In genomic region chr7:44573464-44574285, GRCh38 we compare ENCODE assay signal across 8 cellular contexts. TPM values are rescaled to one million over a fixed set of nuclear protein-coding genes. Genes with fewer than 3 reads are reported as not detected.
DNase-seq lines count a peak whose midpoint lies in the region; ATAC-seq and TF ChIP-seq lines count a peak whose summit lies in the region.

Gene DDX56 (minus strand): TSS chr7:44573908. CDS start chr7:44573895, 13 bp downstream.

- CTCF ChIA-PET in naive thymus-derived CD4-positive, alpha-beta T cell (lab: Charles Lee), result interaction anchor here (0.8 to 2.7 kb wide), 3 partner anchors 8 to 347 kb away, joined by 3 to 14 read pairs (median 5); no protein-coding TSS in a partner anchor

- in situ Hi-C loops in GM23248 (cut with MboI), result no loop called here

- 1 to 2% methylated on average over 72 to 74 of the region's 74 CpGs for whole genome bisulfite sequencing in GM23248 (ENCODE audit: low coverage in 1 of 2, low lambda C conversion rate in 2 of 2, missing lambda C conversion rate in 2 of 2), 2 experiments

- peaks cover 13% of the 10 kb centered on the region; the same call in 1 of the 2 replicates for H4K20me1 ChIP-seq in DND-41 (ENCODE audit: insufficient read depth, low read length)
- H4K20me1 ChIP-seq in GM23248 (ENCODE audit: insufficient read depth), result no peaks in the 10 kb centered on the region
- H4K20me1 ChIP-seq in fibroblast of lung (ENCODE audit: control insufficient read depth, extremely low read depth, insufficient read depth, low read length), result no peaks in the 10 kb centered on the region

- H3K27me3 Mint-ChIP-seq in activated T-helper 1 cell treated with anti-CD3 and anti-CD28 coated beads, Interleukin-12 subunit alpha, Interleukin-12 subunit beta, Interleukin-2, Interleukin-4 antibody, amounts not matched to agents 30 ng/mL and 10 ng/mL and 1 ng/mL, durations not matched to agents 14 hours and 24 hours and 36 hours (ENCODE audit: insufficient read depth), result no peaks in the 10 kb centered on the region
- H3K27me3 Mint-ChIP-seq in naive thymus-derived CD4-positive, alpha-beta T cell, result no peaks in the 10 kb centered on the region
- H3K27me3 Mint-ChIP-seq in stimulated activated naive B cell treated with anti-CD40 and anti-IgM and Interleukin-4, amounts not matched to agents 10 μg/mL and 1 μg/mL and 100 μg/mL, for 72 hours, result no peaks in the 10 kb centered on the region

- H3F3A ChIP-seq in GM23248 (ENCODE audit: insufficient read depth), result peaks cover 10% of the 10 kb centered on the region

- H3K4me3 Mint-ChIP-seq in activated T-helper 1 cell treated with anti-CD3 and anti-CD28 coated beads, Interleukin-12 subunit alpha, Interleukin-12 subunit beta, Interleukin-2, Interleukin-4 antibody, amounts not matched to agents 30 ng/mL and 10 ng/mL and 1 ng/mL, durations not matched to agents 14 hours and 24 hours and 36 hours, result peak within 1 kb of the TSS; percentile 88
- peak within 1 kb of the TSS; percentile 91 to 98 (median 95) for H3K4me3 Mint-ChIP-seq in naive thymus-derived CD4-positive, alpha-beta T cell
- H3K4me3 Mint-ChIP-seq in stimulated activated naive B cell treated with anti-CD40 and anti-IgM and Interleukin-4, amounts not matched to agents 10 μg/mL and 1 μg/mL and 100 μg/mL, for 72 hours, result peak within 1 kb of the TSS; percentile 87 to 99

- H3K4me3 ChIP-seq in DND-41 (ENCODE audit: low read depth in 1 of 2, low read length in 2 of 2) (peak within 1 kb of the TSS; percentile 78 to 82), GM23248 (peak within 1 kb of the TSS; percentile 83), fibroblast of lung (replicated peaks in 1 of 4; ENCODE audit: control extremely low read depth in 1 of 4, insufficient read depth in 1 of 4, low read depth in 3 of 4, low read length in 4 of 4) (peak within 1 kb of the TSS; percentile 53 to 95 (median 76))
- peak within 1 kb of the TSS; percentile 95 for H3K4me3 ChIP-seq in naive thymus-derived CD4-positive, alpha-beta T cell (ENCODE audit: low read length)

- peak; percentile 96 for ATAC-seq in DND-41 (ENCODE audit: insufficient read depth, low read depth)
- ATAC-seq in naive thymus-derived CD4-positive, alpha-beta T cell, result peak; percentile 97
- ATAC-seq in stimulated activated naive B cell treated with anti-CD40 and anti-IgM and Interleukin-4, amounts not matched to agents 10 μg/mL and 1 μg/mL and 100 μg/mL, for 72 hours (replicated peaks), result peak; percentile 96 to 98

- H3K9ac ChIP-seq in DND-41 (ENCODE audit: low read depth, low read length) (peak within 1 kb of the TSS; percentile 87), GM23248 (peak within 1 kb of the TSS; percentile 89), fibroblast of lung (ENCODE audit: insufficient read depth, low read length) (peak within 1 kb of the TSS; percentile 71)

- no peaks in the 10 kb centered on the region for H3K9me2 ChIP-seq in GM23248 (ENCODE audit: insufficient read depth)

- peak; percentile 94 for DNase-seq in DND-41
- peak; percentile 98 for DNase-seq in GM23248
- peak; percentile 99 for DNase-seq in Kasumi-1 (lab: John Stamatoyannopoulos, UW)
- DNase-seq in RPMI7951 (ENCODE audit: low read depth), result peak; percentile 96
- DNase-seq in activated T-helper 1 cell treated with anti-CD3 and anti-CD28 coated beads, Interleukin-12 subunit alpha, Interleukin-12 subunit beta, Interleukin-2, Interleukin-4 antibody, amounts not matched to agents 30 ng/mL and 10 ng/mL and 1 ng/mL, durations not matched to agents 14 hours and 24 hours and 36 hours (ENCODE audit: low spot score), result peak; percentile 93
- peak; percentile 92 to 94 for DNase-seq in fibroblast of lung (ENCODE audit: low read depth in 2 of 2)
- peak; percentile 72 to 90 (median 87) for DNase-seq in naive thymus-derived CD4-positive, alpha-beta T cell
- peak; percentile 90 for DNase-seq in stimulated activated naive B cell treated with anti-CD40 and anti-IgM and Interleukin-4, amounts not matched to agents 10 μg/mL and 1 μg/mL and 100 μg/mL, for 72 hours

- peaks cover 57% of the 10 kb centered on the region for H3K36me3 Mint-ChIP-seq in activated T-helper 1 cell treated with anti-CD3 and anti-CD28 coated beads, Interleukin-12 subunit alpha, Interleukin-12 subunit beta, Interleukin-2, Interleukin-4 antibody, amounts not matched to agents 30 ng/mL and 10 ng/mL and 1 ng/mL, durations not matched to agents 14 hours and 24 hours and 36 hours (ENCODE audit: low read depth)
- peaks cover 7 to 37% (median 22%) of the 10 kb centered on the region in 5 donors for H3K36me3 Mint-ChIP-seq in naive thymus-derived CD4-positive, alpha-beta T cell
- H3K36me3 Mint-ChIP-seq in stimulated activated naive B cell treated with anti-CD40 and anti-IgM and Interleukin-4, amounts not matched to agents 10 μg/mL and 1 μg/mL and 100 μg/mL, for 72 hours, result peaks cover 46 to 60% of the 10 kb centered on the region in 2 donors

- peaks cover 64% of the 10 kb centered on the region for H3K36me3 ChIP-seq in DND-41 (ENCODE audit: insufficient read depth, low read length)
- H3K36me3 ChIP-seq in GM23248 (ENCODE audit: low read depth), result peaks cover 36% of the 10 kb centered on the region; the same call in 1 of the 2 replicates
- peaks cover 36% of the 10 kb centered on the region for H3K36me3 ChIP-seq in fibroblast of lung (ENCODE audit: control insufficient read depth, insufficient read depth, low read length)
- peaks cover 21 to 50% (median 41%) of the 10 kb centered on the region in 3 experiments for H3K36me3 ChIP-seq in naive thymus-derived CD4-positive, alpha-beta T cell (ENCODE audit: control insufficient read depth in 2 of 3, insufficient read depth in 3 of 3, low read length in 3 of 3)

- intact Hi-C loops in activated T-helper 1 cell treated with anti-CD3 and anti-CD28 coated beads, Interleukin-12 subunit alpha, Interleukin-12 subunit beta, Interleukin-2, Interleukin-4 antibody, amounts not matched to agents 30 ng/mL and 10 ng/mL and 1 ng/mL, durations not matched to agents 14 hours and 24 hours and 36 hours (cut with micrococcal nuclease), result loop anchor here (1.0 to 2.0 kb wide), 7 partner anchors 9 to 491 kb away; partner anchors contain the start of genes H2AZ2, NUDCD3, OGDH and POLM
- intact Hi-C loops in naive thymus-derived CD4-positive, alpha-beta T cell (cut with micrococcal nuclease), result loop anchor here (1.0 to 5.0 kb wide), 10 partner anchors 9 to 556 kb away; partner anchors contain the start of genes NUDCD3 (in 2 of the 2), TMED4 (in 2 of the 2), OGDH (in 1 of the 2) and POLD2 (in 1 of the 2)

- H3K27me3 ChIP-seq in DND-41 (ENCODE audit: insufficient read depth, low read length, poor library complexity) (no peaks in the 10 kb centered on the region), GM23248 (replicated peaks; ENCODE audit: insufficient read depth) (no peaks in the 10 kb centered on the region), fibroblast of lung (ENCODE audit: control insufficient read depth, insufficient read depth, low read length) (no peaks in the 10 kb centered on the region)
- H3K27me3 ChIP-seq in naive thymus-derived CD4-positive, alpha-beta T cell (ENCODE audit: control insufficient read depth in 2 of 2, insufficient read depth in 2 of 2, low read length in 2 of 2), result no peaks in the 10 kb centered on the region

- POLR2A ChIA-PET in naive thymus-derived CD4-positive, alpha-beta T cell (lab: Charles Lee), result interaction anchor here (0.6 to 4.5 kb wide), 24 partner anchors 9 to 705 kb away, joined by 3 to 51 read pairs (median 4); partner anchors contain the start of genes H2AZ2, MRPS24, NUDCD3 and OGDH

- no peaks in the 10 kb centered on the region for H3K9me3 ChIP-seq in DND-41 (ENCODE audit: insufficient read depth, low read length, severe bottlenecking)
- H3K9me3 ChIP-seq in GM23248 (ENCODE audit: low read depth), result no peaks in the 10 kb centered on the region
- no peaks in the 10 kb centered on the region for H3K9me3 ChIP-seq in fibroblast of lung (ENCODE audit: control insufficient read depth, insufficient read depth, low read depth, low read length)
- no peaks in the 10 kb centered on the region for H3K9me3 ChIP-seq in naive thymus-derived CD4-positive, alpha-beta T cell (ENCODE audit: control insufficient read depth in 2 of 3, low read length in 3 of 3)

- H3K4me2 ChIP-seq in DND-41 (ENCODE audit: insufficient read depth, low read length) (peak within 1 kb of the TSS; percentile 95), GM23248 (ENCODE audit: unreplicated experiment) (peak within 1 kb of the TSS; percentile 91), fibroblast of lung (ENCODE audit: extremely low read depth, insufficient read depth, low read length) (peak within 1 kb of the TSS; percentile 98)

- peaks cover 32% of the 10 kb centered on the region for H3K4me1 Mint-ChIP-seq in activated T-helper 1 cell treated with anti-CD3 and anti-CD28 coated beads, Interleukin-12 subunit alpha, Interleukin-12 subunit beta, Interleukin-2, Interleukin-4 antibody, amounts not matched to agents 30 ng/mL and 10 ng/mL and 1 ng/mL, durations not matched to agents 14 hours and 24 hours and 36 hours (ENCODE audit: low read depth)
- H3K4me1 Mint-ChIP-seq in naive thymus-derived CD4-positive, alpha-beta T cell, result peaks cover 20 to 48% (median 33%) of the 10 kb centered on the region in 7 donors
- peaks cover 20 to 41% of the 10 kb centered on the region in 2 donors for H3K4me1 Mint-ChIP-seq in stimulated activated naive B cell treated with anti-CD40 and anti-IgM and Interleukin-4, amounts not matched to agents 10 μg/mL and 1 μg/mL and 100 μg/mL, for 72 hours

- TF ChIP-seq CTCF in DND-41 (IDR thresholded peaks at IDR 0.05; ENCODE audit: borderline replicate concordance, extremely low read depth, low read length, poor library complexity, severe bottlenecking) (no peak), fibroblast of lung (conservative IDR thresholded peaks at IDR 0.05 in 1 of 2, IDR thresholded peaks at IDR 0.05 in 1 of 2; ENCODE audit: low read depth in 1 of 2, low read length in 2 of 2) (no peak)

- H3K9me3 Mint-ChIP-seq in activated T-helper 1 cell treated with anti-CD3 and anti-CD28 coated beads, Interleukin-12 subunit alpha, Interleukin-12 subunit beta, Interleukin-2, Interleukin-4 antibody, amounts not matched to agents 30 ng/mL and 10 ng/mL and 1 ng/mL, durations not matched to agents 14 hours and 24 hours and 36 hours, result no peaks in the 10 kb centered on the region
- H3K9me3 Mint-ChIP-seq in naive thymus-derived CD4-positive, alpha-beta T cell, result no peaks in the 10 kb centered on the region
- no peaks in the 10 kb centered on the region for H3K9me3 Mint-ChIP-seq in stimulated activated naive B cell treated with anti-CD40 and anti-IgM and Interleukin-4, amounts not matched to agents 10 μg/mL and 1 μg/mL and 100 μg/mL, for 72 hours

- H3K27ac Mint-ChIP-seq in activated T-helper 1 cell treated with anti-CD3 and anti-CD28 coated beads, Interleukin-12 subunit alpha, Interleukin-12 subunit beta, Interleukin-2, Interleukin-4 antibody, amounts not matched to agents 30 ng/mL and 10 ng/mL and 1 ng/mL, durations not matched to agents 14 hours and 24 hours and 36 hours, result peak within 1 kb of the TSS; percentile 95
- peak within 1 kb of the TSS; percentile 92 to 99 (median 98) for H3K27ac Mint-ChIP-seq in naive thymus-derived CD4-positive, alpha-beta T cell
- peak within 1 kb of the TSS; percentile 98 for H3K27ac Mint-ChIP-seq in stimulated activated naive B cell treated with anti-CD40 and anti-IgM and Interleukin-4, amounts not matched to agents 10 μg/mL and 1 μg/mL and 100 μg/mL, for 72 hours

- peaks cover 32% of the 10 kb centered on the region for H3K4me1 ChIP-seq in DND-41 (ENCODE audit: insufficient read depth, low read length)
- peaks cover 6% of the 10 kb centered on the region; the same call in 1 of the 2 replicates for H3K4me1 ChIP-seq in GM23248 (ENCODE audit: insufficient read depth)
- H3K4me1 ChIP-seq in fibroblast of lung (ENCODE audit: control insufficient read depth, extremely low read depth, insufficient read depth, low read length), result peaks cover 8% of the 10 kb centered on the region
- peaks cover 19 to 27% of the 10 kb centered on the region in 2 donors for H3K4me1 ChIP-seq in naive thymus-derived CD4-positive, alpha-beta T cell (ENCODE audit: control insufficient read depth in 2 of 2, insufficient read depth in 2 of 2, low read length in 2 of 2)

- H3K79me2 ChIP-seq in DND-41 (ENCODE audit: insufficient read depth, low read length) (peaks cover 48% of the 10 kb centered on the region), GM23248 (ENCODE audit: insufficient read depth) (peaks cover 68% of the 10 kb centered on the region), fibroblast of lung (ENCODE audit: control insufficient read depth, insufficient read depth, low read length) (peaks cover 29% of the 10 kb centered on the region)

- peak within 1 kb of the TSS; percentile 92 for H2AFZ ChIP-seq in DND-41 (ENCODE audit: low read depth, low read length)
- peak within 1 kb of the TSS; percentile 74 for H2AFZ ChIP-seq in GM23248
- peak within 1 kb of the TSS; percentile 23 for H2AFZ ChIP-seq in fibroblast of lung (ENCODE audit: low read length)

- H3K27ac ChIP-seq in DND-41 (ENCODE audit: low read length), result peak within 1 kb of the TSS; percentile 88
- peak within 1 kb of the TSS; percentile 58 for H3K27ac ChIP-seq in GM23248
- H3K27ac ChIP-seq in fibroblast of lung (ENCODE audit: insufficient read depth, low read length), result peak within 1 kb of the TSS; percentile 71
- H3K27ac ChIP-seq in naive thymus-derived CD4-positive, alpha-beta T cell (ENCODE audit: low read depth, low read length), result peak within 1 kb of the TSS; percentile 95

RNA-seq across cellular contexts. Expression of gene DDX56, which starts in this region (rescaled TPM):
- total RNA-seq in GM23248 (2014; rRNA removed; shearing (Covaris generic)), result 54.3 and 70.5 TPM in 2 replicates
- 65.1 and 68.6 TPM in 2 replicates for polyA plus RNA-seq in GM23248 (2016; fragmentation: Nextera tagmentation; extraction: Ambion mirVana)
- 120 and 127 TPM in 2 replicates for total RNA-seq in RPMI7951 (2014; rRNA removed; shearing (Covaris generic))
- total RNA-seq in activated T-helper 1 cell treated with anti-CD3 and anti-CD28 coated beads, Interleukin-12 subunit alpha, Interleukin-12 subunit beta, Interleukin-2, Interleukin-4 antibody, amounts not matched to agents 30 ng/mL and 10 ng/mL and 1 ng/mL, durations not matched to agents 14 hours and 24 hours and 36 hours, result 165 and 166 TPM in 2 replicates
- total RNA-seq in fibroblast of lung, result 38.3 and 44.4 TPM in 2 replicates
- 36.0 and 63.4 TPM in 2 replicates for polyA plus RNA-seq in fibroblast of lung
- polyA plus RNA-seq in fibroblast of lung (2012), result 37.8 and 75.0 TPM in 2 replicates
- 70.5 and 113 TPM in 2 replicates for polyA minus RNA-seq in fibroblast of lung (ENCODE audit: low replicate concordance)
- 100 to 1,000 TPM in 2 of 5 experiments, 10 to 100 TPM in 3; 82.8 to 124 (median 100.0) TPM for total RNA-seq in naive thymus-derived CD4-positive, alpha-beta T cell
- 10 to 100 TPM; 43.6 to 65.1 TPM for polyA plus RNA-seq in naive thymus-derived CD4-positive, alpha-beta T cell

Comparison
In these comparisons a context has a peak if more than half of its experiments do, and no peak if none do; other contexts are left out.
1. Peak in every context shown above with its lines: DNase-seq, ATAC-seq, H3K4me3 ChIP-seq and H3K27ac ChIP-seq.
2. H2AFZ ChIP-seq: peak in every context shown above with its lines; median percentile 92 in DND-41; 74 in GM23248; 23 in fibroblast of lung.